1 cellular context compared by ENCODE assay signal in the genomic region with DNA sequence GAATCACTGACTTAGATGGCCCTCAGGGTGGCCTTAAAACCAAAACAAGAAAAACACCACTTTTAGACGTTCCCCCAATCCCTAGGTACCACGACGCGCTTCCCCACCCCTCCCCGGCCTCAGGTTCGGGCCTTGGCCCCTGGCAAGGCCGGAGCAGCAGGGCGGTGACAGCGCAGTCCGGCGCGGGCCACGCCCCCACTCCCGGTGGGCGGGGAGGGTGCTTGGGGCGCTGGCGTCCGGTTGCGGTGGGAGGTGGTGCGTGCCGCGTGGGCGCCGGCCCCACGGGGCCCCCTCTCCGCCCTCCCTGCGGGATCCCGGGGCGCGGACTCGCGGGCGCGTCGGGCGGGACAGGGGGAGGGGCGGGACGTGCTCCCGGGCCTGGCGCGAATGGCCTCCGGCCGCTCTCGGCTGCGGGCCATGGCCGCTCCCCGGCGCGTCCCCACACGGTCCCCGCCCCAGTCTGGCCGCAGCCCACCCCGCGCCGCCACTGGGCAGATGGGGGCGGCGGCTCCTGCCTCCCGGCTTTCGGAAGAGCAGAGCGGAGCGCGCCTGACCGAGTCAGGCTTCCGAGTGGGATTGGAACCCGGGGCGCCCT.
TF ChIP-seq lines count a peak whose summit lies in the region.

No MANE protein-coding gene starts in this region.

TF ChIP-seq in HepG2, 621 proteins besides CTCF, POLR2A, EP300 and RAD21 (continued from another document and continues in another):
- TF ChIP-seq KLF12 (CRISPR knock-in tag; IDR thresholded peaks at IDR 0.05; ENCODE audit: borderline replicate concordance) (peak; percentile 90; the same call in 1 of the 2 replicates), ZNF629 (CRISPR knock-in tag; conservative IDR thresholded peaks at IDR 0.05) (no peak), ZNF337 (CRISPR knock-in tag; IDR thresholded peaks at IDR 0.05; ENCODE audit: borderline replicate concordance, low read depth) (0 out of 2 replicates have a peak, but pooled peaks have one; percentile 45), SALL2 (CRISPR knock-in tag; IDR thresholded peaks at IDR 0.05) (0 out of 2 replicates have a peak, but pooled peaks have one; percentile 92), MXD4 (CRISPR knock-in tag; IDR thresholded peaks at IDR 0.05) (0 out of 2 replicates have a peak, but pooled peaks have one; percentile 24), SMARCE1 (IDR thresholded peaks at IDR 0.05; ENCODE audit: borderline replicate concordance) (no peak), ZNF143 (CRISPR knock-in tag; IDR thresholded peaks at IDR 0.05) (no peak), ZNF790 (CRISPR knock-in tag; IDR thresholded peaks at IDR 0.05; ENCODE audit: borderline replicate concordance) (peak; percentile 38; the same call in 1 of the 2 replicates), SMAD1 (CRISPR knock-in tag; IDR thresholded peaks at IDR 0.05; ENCODE audit: borderline replicate concordance, low read depth) (no peak), NONO (IDR thresholded peaks at IDR 0.05) (no peak), NONO (CRISPR knock-in tag; conservative IDR thresholded peaks at IDR 0.05) (0 out of 2 replicates have a peak, but pooled peaks have one; percentile 10), HES4 (CRISPR knock-in tag; IDR thresholded peaks at IDR 0.05; ENCODE audit: borderline replicate concordance) (0 out of 2 replicates have a peak, but pooled peaks have one; percentile 50), ZBTB3 (CRISPR knock-in tag; IDR thresholded peaks at IDR 0.05; ENCODE audit: borderline replicate concordance, low read depth) (no peak), ZNF225 (CRISPR knock-in tag; IDR thresholded peaks at IDR 0.05) (peak; percentile 78; the same call in 1 of the 2 replicates), PRPF4 (IDR thresholded peaks at IDR 0.05; ENCODE audit: low read depth, low read length, poor library complexity, severe bottlenecking) (peak; percentile 11), ZNF883 (CRISPR knock-in tag; IDR thresholded peaks at IDR 0.05; ENCODE audit: not compliant biosample characterization) (peak; percentile 89), MTF1 (CRISPR knock-in tag; IDR thresholded peaks at IDR 0.05) (0 out of 2 replicates have a peak, but pooled peaks have one; percentile 42), ZFAT (CRISPR knock-in tag; conservative IDR thresholded peaks at IDR 0.05) (no peak), ZNF891 (CRISPR knock-in tag; IDR thresholded peaks at IDR 0.05) (peak; percentile 79; the same call in 1 of the 2 replicates), ZKSCAN1 (IDR thresholded peaks at IDR 0.05; ENCODE audit: low read length) (no peak), WIZ (CRISPR knock-in tag; IDR thresholded peaks at IDR 0.05) (no peak; the same call in 1 of the 2 replicates), EEA1 (CRISPR knock-in tag; IDR thresholded peaks at IDR 0.05; ENCODE audit: borderline replicate concordance) (no peak), ZNF563 (CRISPR knock-in tag; IDR thresholded peaks at IDR 0.05) (peak; percentile 76; the same call in 1 of the 2 replicates), ZNF546 (CRISPR knock-in tag; conservative IDR thresholded peaks at IDR 0.05) (no peak), ZBTB1 (CRISPR knock-in tag; IDR thresholded peaks at IDR 0.05; ENCODE audit: borderline replicate concordance) (no peak; the same call in 1 of the 2 replicates), ZNF138 (CRISPR knock-in tag; IDR thresholded peaks at IDR 0.05; ENCODE audit: low read depth) (no peak; the same call in 1 of the 2 replicates), THAP11 (CRISPR knock-in tag; IDR thresholded peaks at IDR 0.05) (peak; percentile 18; the same call in 1 of the 2 replicates), ZNF530 (CRISPR knock-in tag; IDR thresholded peaks at IDR 0.05; ENCODE audit: low read depth) (no peak), SOX6 (IDR thresholded peaks at IDR 0.05) (no peak), SOX6 (CRISPR knock-in tag; IDR thresholded peaks at IDR 0.05) (no peak), ZSCAN12 (CRISPR knock-in tag; IDR thresholded peaks at IDR 0.05) (no peak)
- TF ChIP-seq, protein P1, sequence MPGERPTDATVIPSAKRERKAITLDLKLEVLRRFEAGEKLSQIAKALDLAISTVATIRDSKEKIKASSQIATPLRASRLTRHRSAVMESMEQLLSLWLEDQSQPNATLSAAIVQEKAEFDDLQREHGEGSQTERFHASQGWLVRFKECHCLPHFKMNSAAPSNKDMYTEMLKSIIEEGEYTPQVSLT (CRISPR knock-in tag; IDR thresholded peaks at IDR 0.05; ENCODE audit: borderline replicate concordance, low read depth): no peak
- TF ChIP-seq, protein P2, sequence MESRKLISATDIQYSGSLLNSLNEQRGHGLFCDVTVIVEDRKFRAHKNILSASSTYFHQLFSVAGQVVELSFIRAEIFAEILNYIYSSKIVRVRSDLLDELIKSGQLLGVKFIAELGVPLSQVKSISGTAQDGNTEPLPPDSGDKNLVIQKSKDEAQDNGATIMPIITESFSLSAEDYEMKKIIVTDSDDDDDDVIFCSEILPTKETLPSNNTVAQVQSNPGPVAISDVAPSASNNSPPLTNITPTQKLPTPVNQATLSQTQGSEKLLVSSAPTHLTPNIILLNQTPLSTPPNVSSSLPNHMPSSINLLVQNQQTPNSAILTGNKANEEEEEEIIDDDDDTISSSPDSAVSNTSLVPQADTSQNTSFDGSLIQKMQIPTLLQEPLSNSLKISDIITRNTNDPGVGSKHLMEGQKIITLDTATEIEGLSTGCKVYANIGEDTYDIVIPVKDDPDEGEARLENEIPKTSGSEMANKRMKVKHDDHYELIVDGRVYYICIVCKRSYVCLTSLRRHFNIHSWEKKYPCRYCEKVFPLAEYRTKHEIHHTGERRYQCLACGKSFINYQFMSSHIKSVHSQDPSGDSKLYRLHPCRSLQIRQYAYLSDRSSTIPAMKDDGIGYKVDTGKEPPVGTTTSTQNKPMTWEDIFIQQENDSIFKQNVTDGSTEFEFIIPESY (CRISPR knock-in tag; IDR thresholded peaks at IDR 0.05): no peak
- TF ChIP-seq, protein P3, sequence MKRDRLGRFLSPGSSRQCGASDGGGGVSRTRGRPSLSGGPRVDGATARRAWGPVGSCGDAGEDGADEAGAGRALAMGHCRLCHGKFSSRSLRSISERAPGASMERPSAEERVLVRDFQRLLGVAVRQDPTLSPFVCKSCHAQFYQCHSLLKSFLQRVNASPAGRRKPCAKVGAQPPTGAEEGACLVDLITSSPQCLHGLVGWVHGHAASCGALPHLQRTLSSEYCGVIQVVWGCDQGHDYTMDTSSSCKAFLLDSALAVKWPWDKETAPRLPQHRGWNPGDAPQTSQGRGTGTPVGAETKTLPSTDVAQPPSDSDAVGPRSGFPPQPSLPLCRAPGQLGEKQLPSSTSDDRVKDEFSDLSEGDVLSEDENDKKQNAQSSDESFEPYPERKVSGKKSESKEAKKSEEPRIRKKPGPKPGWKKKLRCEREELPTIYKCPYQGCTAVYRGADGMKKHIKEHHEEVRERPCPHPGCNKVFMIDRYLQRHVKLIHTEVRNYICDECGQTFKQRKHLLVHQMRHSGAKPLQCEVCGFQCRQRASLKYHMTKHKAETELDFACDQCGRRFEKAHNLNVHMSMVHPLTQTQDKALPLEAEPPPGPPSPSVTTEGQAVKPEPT (CRISPR knock-in tag; IDR thresholded peaks at IDR 0.05; ENCODE audit: low read depth): peak; percentile 51; the same call in 1 of the 2 replicates
- TF ChIP-seq, protein P4, sequence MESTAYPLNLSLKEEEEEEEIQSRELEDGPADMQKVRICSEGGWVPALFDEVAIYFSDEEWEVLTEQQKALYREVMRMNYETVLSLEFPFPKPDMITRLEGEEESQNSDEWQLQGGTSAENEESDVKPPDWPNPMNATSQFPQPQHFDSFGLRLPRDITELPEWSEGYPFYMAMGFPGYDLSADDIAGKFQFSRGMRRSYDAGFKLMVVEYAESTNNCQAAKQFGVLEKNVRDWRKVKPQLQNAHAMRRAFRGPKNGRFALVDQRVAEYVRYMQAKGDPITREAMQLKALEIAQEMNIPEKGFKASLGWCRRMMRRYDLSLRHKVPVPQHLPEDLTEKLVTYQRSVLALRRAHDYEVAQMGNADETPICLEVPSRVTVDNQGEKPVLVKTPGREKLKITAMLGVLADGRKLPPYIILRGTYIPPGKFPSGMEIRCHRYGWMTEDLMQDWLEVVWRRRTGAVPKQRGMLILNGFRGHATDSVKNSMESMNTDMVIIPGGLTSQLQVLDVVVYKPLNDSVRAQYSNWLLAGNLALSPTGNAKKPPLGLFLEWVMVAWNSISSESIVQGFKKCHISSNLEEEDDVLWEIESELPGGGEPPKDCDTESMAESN (CRISPR knock-in tag; conservative IDR thresholded peaks at IDR 0.05): peak; percentile 72; the same call in 1 of the 2 replicates
- TF ChIP-seq, protein P5, sequence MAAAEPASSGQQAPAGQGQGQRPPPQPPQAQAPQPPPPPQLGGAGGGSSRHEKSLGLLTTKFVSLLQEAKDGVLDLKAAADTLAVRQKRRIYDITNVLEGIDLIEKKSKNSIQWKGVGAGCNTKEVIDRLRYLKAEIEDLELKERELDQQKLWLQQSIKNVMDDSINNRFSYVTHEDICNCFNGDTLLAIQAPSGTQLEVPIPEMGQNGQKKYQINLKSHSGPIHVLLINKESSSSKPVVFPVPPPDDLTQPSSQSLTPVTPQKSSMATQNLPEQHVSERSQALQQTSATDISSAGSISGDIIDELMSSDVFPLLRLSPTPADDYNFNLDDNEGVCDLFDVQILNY (CRISPR knock-in tag; conservative IDR thresholded peaks at IDR 0.05): no peak
- TF ChIP-seq, protein P6, sequence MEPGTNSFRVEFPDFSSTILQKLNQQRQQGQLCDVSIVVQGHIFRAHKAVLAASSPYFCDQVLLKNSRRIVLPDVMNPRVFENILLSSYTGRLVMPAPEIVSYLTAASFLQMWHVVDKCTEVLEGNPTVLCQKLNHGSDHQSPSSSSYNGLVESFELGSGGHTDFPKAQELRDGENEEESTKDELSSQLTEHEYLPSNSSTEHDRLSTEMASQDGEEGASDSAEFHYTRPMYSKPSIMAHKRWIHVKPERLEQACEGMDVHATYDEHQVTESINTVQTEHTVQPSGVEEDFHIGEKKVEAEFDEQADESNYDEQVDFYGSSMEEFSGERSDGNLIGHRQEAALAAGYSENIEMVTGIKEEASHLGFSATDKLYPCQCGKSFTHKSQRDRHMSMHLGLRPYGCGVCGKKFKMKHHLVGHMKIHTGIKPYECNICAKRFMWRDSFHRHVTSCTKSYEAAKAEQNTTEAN (CRISPR knock-in tag; conservative IDR thresholded peaks at IDR 0.05): peak; percentile 61; the same call in 1 of the 2 replicates
- TF ChIP-seq, protein P7, sequence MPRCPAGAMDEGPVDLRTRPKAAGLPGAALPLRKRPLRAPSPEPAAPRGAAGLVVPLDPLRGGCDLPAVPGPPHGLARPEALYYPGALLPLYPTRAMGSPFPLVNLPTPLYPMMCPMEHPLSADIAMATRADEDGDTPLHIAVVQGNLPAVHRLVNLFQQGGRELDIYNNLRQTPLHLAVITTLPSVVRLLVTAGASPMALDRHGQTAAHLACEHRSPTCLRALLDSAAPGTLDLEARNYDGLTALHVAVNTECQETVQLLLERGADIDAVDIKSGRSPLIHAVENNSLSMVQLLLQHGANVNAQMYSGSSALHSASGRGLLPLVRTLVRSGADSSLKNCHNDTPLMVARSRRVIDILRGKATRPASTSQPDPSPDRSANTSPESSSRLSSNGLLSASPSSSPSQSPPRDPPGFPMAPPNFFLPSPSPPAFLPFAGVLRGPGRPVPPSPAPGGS (CRISPR knock-in tag; IDR thresholded peaks at IDR 0.05): no peak; the same call in 1 of the 2 replicates
- TF ChIP-seq, protein P8, sequence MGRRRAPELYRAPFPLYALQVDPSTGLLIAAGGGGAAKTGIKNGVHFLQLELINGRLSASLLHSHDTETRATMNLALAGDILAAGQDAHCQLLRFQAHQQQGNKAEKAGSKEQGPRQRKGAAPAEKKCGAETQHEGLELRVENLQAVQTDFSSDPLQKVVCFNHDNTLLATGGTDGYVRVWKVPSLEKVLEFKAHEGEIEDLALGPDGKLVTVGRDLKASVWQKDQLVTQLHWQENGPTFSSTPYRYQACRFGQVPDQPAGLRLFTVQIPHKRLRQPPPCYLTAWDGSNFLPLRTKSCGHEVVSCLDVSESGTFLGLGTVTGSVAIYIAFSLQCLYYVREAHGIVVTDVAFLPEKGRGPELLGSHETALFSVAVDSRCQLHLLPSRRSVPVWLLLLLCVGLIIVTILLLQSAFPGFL (CRISPR knock-in tag; IDR thresholded peaks at IDR 0.05): no peak
- TF ChIP-seq, protein P9, sequence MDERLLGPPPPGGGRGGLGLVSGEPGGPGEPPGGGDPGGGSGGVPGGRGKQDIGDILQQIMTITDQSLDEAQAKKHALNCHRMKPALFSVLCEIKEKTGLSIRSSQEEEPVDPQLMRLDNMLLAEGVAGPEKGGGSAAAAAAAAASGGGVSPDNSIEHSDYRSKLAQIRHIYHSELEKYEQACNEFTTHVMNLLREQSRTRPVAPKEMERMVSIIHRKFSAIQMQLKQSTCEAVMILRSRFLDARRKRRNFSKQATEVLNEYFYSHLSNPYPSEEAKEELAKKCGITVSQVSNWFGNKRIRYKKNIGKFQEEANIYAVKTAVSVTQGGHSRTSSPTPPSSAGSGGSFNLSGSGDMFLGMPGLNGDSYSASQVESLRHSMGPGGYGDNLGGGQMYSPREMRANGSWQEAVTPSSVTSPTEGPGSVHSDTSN (CRISPR knock-in tag; IDR thresholded peaks at IDR 0.05): no peak
- TF ChIP-seq, protein P10, sequence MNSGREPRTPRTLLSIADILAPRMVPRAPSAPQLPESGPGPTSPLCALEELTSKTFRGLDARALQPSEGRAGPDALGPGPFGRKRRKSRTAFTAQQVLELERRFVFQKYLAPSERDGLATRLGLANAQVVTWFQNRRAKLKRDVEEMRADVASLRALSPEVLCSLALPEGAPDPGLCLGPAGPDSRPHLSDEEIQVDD (CRISPR knock-in tag; IDR thresholded peaks at IDR 0.05; ENCODE audit: borderline replicate concordance): peak; percentile 54; the same call in 1 of the 2 replicates
- TF ChIP-seq, protein P11, sequence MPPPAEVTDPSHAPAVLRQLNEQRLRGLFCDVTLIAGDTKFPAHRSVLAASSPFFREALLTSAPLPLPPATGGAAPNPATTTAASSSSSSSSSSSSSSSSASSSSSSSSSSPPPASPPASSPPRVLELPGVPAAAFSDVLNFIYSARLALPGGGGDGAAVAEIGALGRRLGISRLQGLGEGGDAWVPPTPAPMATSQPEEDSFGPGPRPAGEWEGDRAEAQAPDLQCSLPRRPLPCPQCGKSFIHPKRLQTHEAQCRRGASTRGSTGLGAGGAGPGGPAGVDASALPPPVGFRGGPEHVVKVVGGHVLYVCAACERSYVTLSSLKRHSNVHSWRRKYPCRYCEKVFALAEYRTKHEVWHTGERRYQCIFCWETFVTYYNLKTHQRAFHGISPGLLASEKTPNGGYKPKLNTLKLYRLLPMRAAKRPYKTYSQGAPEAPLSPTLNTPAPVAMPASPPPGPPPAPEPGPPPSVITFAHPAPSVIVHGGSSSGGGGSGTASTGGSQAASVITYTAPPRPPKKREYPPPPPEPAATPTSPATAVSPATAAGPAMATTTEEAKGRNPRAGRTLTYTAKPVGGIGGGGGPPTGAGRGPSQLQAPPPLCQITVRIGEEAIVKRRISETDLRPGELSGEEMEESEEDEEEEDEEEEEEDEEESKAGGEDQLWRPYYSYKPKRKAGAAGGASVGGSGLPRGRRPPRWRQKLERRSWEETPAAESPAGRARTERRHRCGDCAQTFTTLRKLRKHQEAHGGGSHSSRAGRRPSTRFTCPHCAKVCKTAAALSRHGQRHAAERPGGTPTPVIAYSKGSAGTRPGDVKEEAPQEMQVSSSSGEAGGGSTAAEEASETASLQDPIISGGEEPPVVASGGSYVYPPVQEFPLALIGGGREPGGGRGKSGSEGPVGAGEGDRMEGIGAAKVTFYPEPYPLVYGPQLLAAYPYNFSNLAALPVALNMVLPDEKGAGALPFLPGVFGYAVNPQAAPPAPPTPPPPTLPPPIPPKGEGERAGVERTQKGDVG (CRISPR knock-in tag; IDR thresholded peaks at IDR 0.05; ENCODE audit: borderline replicate concordance): peak; percentile 62; the same call in 1 of the 2 replicates
- TF ChIP-seq, protein P12, sequence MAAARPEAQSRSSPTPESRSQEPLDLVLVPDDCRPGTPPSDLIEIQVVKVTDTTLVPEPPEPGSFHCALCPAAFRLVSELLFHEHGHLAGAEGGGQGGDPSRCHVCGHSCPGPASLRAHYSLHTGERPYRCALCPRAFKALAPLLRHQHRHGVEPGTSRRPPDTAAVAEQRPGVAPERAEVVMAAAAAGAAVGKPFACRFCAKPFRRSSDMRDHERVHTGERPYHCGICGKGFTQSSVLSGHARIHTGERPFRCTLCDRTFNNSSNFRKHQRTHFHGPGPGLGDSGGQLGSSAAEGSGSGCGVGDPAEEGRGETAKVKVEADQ (CRISPR knock-in tag; IDR thresholded peaks at IDR 0.05; ENCODE audit: borderline replicate concordance): peak; percentile 97
